1 cellular context compared by ENCODE assay signal in genomic region chrX:11781734-11782370, GRCh38.
TF ChIP-seq lines count a peak whose summit lies in the region.

No MANE protein-coding gene starts in this region.

TF ChIP-seq in HepG2, 621 proteins besides CTCF, POLR2A, EP300 and RAD21:
- TF ChIP-seq NCOA5 (CRISPR knock-in tag; IDR thresholded peaks at IDR 0.05), result no peak
TF ChIP-seq in HepG2: peak in this region for 0.
